In the genomic region with DNA sequence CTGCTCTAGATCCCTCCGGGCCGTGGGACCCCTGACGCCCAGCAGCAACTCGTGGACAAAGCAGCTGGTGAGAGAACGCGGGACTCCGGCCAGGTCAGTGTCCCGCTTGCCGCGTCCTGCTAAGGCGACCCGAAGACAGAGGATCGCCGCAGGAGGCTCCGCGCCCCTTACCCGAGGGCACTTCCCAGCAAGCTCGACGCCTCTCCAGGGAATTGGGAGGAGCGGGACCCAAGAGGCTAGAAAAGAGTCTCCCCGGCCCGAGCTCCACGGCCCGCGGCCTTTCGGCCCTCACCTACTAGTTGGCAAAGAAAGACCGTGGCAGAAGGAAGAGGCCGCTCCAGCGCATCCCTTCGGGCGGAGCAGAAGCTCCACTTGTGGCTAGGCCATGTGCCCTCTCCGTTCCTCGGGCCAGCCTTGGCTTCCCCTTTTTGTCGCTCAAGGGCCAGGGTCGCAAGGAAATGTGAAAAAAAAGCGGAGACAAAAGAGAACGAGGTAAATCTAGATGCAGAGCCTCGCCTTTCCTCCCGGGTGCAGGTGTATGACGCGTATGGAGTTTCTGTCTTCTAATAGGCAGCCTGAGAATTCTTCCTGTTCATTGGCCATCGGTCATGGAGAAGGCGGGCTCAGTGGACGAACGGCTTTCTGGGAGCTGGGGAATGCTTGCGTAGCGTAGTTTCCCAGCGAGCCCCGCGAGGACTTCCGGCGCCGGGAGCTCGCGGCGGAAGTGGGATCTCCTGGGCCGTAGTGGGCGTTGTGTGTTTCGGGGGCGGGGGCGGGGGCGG, we compare ENCODE assay signal across 1 cellular context.
TF ChIP-seq lines count a peak whose summit lies in the region.

A gene with protein sequence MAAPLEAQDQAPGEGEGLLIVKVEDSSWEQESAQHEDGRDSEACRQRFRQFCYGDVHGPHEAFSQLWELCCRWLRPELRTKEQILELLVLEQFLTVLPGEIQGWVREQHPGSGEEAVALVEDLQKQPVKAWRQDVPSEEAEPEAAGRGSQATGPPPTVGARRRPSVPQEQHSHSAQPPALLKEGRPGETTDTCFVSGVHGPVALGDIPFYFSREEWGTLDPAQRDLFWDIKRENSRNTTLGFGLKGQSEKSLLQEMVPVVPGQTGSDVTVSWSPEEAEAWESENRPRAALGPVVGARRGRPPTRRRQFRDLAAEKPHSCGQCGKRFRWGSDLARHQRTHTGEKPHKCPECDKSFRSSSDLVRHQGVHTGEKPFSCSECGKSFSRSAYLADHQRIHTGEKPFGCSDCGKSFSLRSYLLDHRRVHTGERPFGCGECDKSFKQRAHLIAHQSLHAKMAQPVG (plus strand): TSS at position 692 of the 782 bp plus-strand sequence. CDS start 2,252 bp downstream, outside the sequence.

TF ChIP-seq in HEK293, 187 proteins besides CTCF, POLR2A, EP300 and RAD21 (continued from another document):
- TF ChIP-seq ZNF629 (tag by site-specific recombination; IDR thresholded peaks at IDR 0.05) (peak; percentile 94), ZNF292 (tag by site-specific recombination; IDR thresholded peaks at IDR 0.05; ENCODE audit: borderline replicate concordance, low read depth) (no peak), ZBTB21 (tag by site-specific recombination; IDR thresholded peaks at IDR 0.05) (peak; percentile 75), SP2 (tag by site-specific recombination; IDR thresholded peaks at IDR 0.05) (peak; percentile 90), WT1 (tag by site-specific recombination; IDR thresholded peaks at IDR 0.05) (no peak), ZNF16 (tag by site-specific recombination; IDR thresholded peaks at IDR 0.05; ENCODE audit: low read depth) (no peak), SETDB1 (IDR thresholded peaks at IDR 0.05; ENCODE audit: insufficient read length, low read length) (no peak), KLF9 (tag by site-specific recombination; IDR thresholded peaks at IDR 0.05; ENCODE audit: low read depth) (no peak)
- TF ChIP-seq, protein P1, sequence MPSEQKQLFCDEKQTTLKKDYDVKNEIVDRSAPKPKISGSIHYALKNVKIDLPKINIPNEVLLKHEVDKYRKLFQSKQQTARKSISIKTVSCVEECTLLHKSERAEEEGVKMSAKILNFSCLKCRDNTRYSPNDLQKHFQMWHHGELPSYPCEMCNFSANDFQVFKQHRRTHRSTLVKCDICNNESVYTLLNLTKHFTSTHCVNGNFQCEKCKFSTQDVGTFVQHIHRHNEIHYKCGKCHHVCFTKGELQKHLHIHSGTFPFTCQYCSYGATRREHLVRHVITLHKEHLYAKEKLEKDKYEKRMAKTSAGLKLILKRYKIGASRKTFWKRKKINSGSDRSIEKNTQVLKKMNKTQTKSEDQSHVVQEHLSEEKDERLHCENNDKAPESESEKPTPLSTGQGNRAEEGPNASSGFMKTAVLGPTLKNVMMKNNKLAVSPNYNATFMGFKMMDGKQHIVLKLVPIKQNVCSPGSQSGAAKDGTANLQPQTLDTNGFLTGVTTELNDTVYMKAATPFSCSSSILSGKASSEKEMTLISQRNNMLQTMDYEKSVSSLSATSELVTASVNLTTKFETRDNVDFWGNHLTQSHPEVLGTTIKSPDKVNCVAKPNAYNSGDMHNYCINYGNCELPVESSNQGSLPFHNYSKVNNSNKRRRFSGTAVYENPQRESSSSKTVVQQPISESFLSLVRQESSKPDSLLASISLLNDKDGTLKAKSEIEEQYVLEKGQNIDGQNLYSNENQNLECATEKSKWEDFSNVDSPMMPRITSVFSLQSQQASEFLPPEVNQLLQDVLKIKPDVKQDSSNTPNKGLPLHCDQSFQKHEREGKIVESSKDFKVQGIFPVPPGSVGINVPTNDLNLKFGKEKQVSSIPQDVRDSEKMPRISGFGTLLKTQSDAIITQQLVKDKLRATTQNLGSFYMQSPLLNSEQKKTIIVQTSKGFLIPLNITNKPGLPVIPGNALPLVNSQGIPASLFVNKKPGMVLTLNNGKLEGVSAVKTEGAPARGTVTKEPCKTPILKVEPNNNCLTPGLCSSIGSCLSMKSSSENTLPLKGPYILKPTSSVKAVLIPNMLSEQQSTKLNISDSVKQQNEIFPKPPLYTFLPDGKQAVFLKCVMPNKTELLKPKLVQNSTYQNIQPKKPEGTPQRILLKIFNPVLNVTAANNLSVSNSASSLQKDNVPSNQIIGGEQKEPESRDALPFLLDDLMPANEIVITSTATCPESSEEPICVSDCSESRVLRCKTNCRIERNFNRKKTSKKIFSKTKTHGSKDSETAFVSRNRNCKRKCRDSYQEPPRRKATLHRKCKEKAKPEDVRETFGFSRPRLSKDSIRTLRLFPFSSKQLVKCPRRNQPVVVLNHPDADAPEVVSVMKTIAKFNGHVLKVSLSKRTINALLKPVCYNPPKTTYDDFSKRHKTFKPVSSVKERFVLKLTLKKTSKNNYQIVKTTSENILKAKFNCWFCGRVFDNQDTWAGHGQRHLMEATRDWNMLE (tag by site-specific recombination; conservative IDR thresholded peaks at IDR 0.05; ENCODE audit: low read depth) = peak; percentile 57; the same call in 1 of the 2 replicates
- TF ChIP-seq, protein P2, sequence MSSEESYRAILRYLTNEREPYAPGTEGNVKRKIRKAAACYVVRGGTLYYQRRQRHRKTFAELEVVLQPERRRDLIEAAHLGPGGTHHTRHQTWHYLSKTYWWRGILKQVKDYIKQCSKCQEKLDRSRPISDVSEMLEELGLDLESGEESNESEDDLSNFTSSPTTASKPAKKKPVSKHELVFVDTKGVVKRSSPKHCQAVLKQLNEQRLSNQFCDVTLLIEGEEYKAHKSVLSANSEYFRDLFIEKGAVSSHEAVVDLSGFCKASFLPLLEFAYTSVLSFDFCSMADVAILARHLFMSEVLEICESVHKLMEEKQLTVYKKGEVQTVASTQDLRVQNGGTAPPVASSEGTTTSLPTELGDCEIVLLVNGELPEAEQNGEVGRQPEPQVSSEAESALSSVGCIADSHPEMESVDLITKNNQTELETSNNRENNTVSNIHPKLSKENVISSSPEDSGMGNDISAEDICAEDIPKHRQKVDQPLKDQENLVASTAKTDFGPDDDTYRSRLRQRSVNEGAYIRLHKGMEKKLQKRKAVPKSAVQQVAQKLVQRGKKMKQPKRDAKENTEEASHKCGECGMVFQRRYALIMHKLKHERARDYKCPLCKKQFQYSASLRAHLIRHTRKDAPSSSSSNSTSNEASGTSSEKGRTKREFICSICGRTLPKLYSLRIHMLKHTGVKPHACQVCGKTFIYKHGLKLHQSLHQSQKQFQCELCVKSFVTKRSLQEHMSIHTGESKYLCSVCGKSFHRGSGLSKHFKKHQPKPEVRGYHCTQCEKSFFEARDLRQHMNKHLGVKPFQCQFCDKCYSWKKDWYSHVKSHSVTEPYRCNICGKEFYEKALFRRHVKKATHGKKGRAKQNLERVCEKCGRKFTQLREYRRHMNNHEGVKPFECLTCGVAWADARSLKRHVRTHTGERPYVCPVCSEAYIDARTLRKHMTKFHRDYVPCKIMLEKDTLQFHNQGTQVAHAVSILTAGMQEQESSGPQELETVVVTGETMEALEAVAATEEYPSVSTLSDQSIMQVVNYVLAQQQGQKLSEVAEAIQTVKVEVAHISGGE (tag by site-specific recombination; conservative IDR thresholded peaks at IDR 0.05; ENCODE audit: low read depth) = peak; percentile 72
- TF ChIP-seq, protein P3, sequence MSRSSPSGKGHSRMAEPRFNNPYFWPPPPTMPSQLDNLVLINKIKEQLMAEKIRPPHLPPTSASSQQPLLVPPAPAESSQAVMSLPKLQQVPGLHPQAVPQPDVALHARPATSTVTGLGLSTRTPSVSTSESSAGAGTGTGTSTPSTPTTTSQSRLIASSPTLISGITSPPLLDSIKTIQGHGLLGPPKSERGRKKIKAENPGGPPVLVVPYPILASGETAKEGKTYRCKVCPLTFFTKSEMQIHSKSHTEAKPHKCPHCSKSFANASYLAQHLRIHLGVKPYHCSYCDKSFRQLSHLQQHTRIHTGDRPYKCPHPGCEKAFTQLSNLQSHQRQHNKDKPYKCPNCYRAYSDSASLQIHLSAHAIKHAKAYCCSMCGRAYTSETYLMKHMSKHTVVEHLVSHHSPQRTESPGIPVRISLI (tag by site-specific recombination; IDR thresholded peaks at IDR 0.05) = peak; percentile 68; the same call in 1 of the 2 replicates
- TF ChIP-seq, protein P4, sequence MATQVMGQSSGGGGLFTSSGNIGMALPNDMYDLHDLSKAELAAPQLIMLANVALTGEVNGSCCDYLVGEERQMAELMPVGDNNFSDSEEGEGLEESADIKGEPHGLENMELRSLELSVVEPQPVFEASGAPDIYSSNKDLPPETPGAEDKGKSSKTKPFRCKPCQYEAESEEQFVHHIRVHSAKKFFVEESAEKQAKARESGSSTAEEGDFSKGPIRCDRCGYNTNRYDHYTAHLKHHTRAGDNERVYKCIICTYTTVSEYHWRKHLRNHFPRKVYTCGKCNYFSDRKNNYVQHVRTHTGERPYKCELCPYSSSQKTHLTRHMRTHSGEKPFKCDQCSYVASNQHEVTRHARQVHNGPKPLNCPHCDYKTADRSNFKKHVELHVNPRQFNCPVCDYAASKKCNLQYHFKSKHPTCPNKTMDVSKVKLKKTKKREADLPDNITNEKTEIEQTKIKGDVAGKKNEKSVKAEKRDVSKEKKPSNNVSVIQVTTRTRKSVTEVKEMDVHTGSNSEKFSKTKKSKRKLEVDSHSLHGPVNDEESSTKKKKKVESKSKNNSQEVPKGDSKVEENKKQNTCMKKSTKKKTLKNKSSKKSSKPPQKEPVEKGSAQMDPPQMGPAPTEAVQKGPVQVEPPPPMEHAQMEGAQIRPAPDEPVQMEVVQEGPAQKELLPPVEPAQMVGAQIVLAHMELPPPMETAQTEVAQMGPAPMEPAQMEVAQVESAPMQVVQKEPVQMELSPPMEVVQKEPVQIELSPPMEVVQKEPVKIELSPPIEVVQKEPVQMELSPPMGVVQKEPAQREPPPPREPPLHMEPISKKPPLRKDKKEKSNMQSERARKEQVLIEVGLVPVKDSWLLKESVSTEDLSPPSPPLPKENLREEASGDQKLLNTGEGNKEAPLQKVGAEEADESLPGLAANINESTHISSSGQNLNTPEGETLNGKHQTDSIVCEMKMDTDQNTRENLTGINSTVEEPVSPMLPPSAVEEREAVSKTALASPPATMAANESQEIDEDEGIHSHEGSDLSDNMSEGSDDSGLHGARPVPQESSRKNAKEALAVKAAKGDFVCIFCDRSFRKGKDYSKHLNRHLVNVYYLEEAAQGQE (tag by site-specific recombination; IDR thresholded peaks at IDR 0.05) = no peak
